18 cellular contexts compared by ENCODE assay signal in genomic region chr4:108146346-108146745, GRCh38.
"Had no signal": no experiment of that assay in that cellular context is flagged by ENCODE, and none has a peak within 500 bp of the region (broad histone marks: within the 10 kb centered on the region; RNA-seq: fewer than 3 reads in every experiment).

No MANE protein-coding gene starts in this region.

- H3K4me1 ChIP-seq: gastroesophageal sphincter, sigmoid colon, testis, upper lobe of right lung had no signal

- H3K4me3 Mint-ChIP-seq: neural crest cell had no signal

- H3K4me3 ChIP-seq: coronary artery, gastroesophageal sphincter, ovary, sigmoid colon, testis, upper lobe of right lung had no signal

- H3K27ac ChIP-seq: coronary artery, epithelial cell of prostate, gastroesophageal sphincter, ovary, sigmoid colon, testis, upper lobe of right lung had no signal

- H3K27me3 ChIP-seq: gastroesophageal sphincter, ovary, testis had no signal

- H3K9me3 ChIP-seq: gastroesophageal sphincter, ovary, sigmoid colon, SK-N-SH, testis, upper lobe of right lung had no signal

- H3K9me3 Mint-ChIP-seq: neural crest cell had no signal

- DNase-seq: activated CD4-positive, CD25-positive, alpha-beta regulatory T cell treated with anti-CD3 and anti-CD28 coated beads, Interleukin-2, amount 50 U/mL, for 72 hours; caudate nucleus; effector CD4-positive, alpha-beta T cell; islet precursor cell; mesenchymal stem cell; ovary; Right ventricle myocardium superior; sigmoid colon; SK-N-SH; stimulated activated CD4-positive, alpha-beta T cell treated with anti-CD3 and anti-CD28 coated beads, Interleukin-2, amount 100 ng/mL, for 24 hours; stimulated activated naive CD4-positive, alpha-beta T cell treated with Interleukin-2 at 50 U/mL for 16 hours; testis; upper lobe of right lung had no signal

- H3K36me3 ChIP-seq: gastroesophageal sphincter, ovary, sigmoid colon, upper lobe of right lung had no signal

- ATAC-seq: gastroesophageal sphincter, left lobe of liver, upper lobe of right lung had no signal
